In the genomic region with DNA sequence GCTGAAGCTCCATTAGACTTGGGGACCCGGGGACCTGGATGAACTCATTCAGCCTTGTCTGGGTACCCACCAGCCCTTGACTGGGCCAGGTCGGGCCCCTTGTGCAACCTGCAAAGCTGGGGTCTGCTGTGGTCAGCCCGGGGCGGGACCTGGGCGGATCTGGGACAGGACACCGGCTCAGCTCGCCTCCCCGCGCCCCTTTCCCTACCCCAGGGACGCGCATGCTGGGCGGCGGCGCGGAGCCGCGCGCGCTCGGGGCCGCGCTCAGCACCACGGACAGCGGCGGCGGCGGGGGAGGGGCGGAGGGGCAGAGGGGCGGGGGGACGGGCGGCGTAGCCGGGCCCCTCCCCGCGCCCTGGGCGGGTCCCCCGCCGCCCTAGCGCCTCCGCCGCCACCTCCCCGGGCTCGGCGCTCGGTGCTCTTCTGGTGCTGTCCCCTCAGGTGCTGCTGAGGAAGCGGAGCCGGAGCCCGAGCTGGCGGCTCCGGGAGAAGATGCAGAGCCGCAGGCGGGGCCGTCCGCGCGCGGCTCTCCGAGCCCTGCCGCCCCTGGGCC, we compare ENCODE assay signal across 8 cellular contexts. TPM values are rescaled to one million over a fixed set of nuclear protein-coding genes. Genes with fewer than 3 reads are reported as not detected.
DNase-seq lines count a peak whose midpoint lies in the region; ATAC-seq and TF ChIP-seq lines count a peak whose summit lies in the region.

No MANE protein-coding gene starts in this region.

- no peaks in the 10 kb centered on the region for H3K9me3 ChIP-seq in left ventricle myocardium inferior (replicated peaks)
- H3K9me3 ChIP-seq in smooth muscle cell (replicated peaks; ENCODE audit: low read depth), result no peaks in the 10 kb centered on the region
- H3K9me3 ChIP-seq in testis, result no peaks in the 10 kb centered on the region

- no peak overlapping the region for H3K27ac ChIP-seq in left ventricle myocardium inferior (replicated peaks)
- no peak overlapping the region for H3K27ac ChIP-seq in smooth muscle cell (ENCODE audit: low read depth)
- no peak overlapping the region for H3K27ac ChIP-seq in testis

- peak overlapping the region; percentile 87 for H3K4me2 ChIP-seq in smooth muscle cell

- H3K36me3 ChIP-seq in left ventricle myocardium inferior (peaks cover 6% of the 10 kb centered on the region), smooth muscle cell (ENCODE audit: low read depth) (no peaks in the 10 kb centered on the region), testis (ENCODE audit: low read depth, missing control alignments) (no peaks in the 10 kb centered on the region)

- no peak for TF ChIP-seq CTCF in left ventricle myocardium inferior (IDR thresholded peaks at IDR 0.05; ENCODE audit: borderline replicate concordance)
- no peak for TF ChIP-seq CTCF in smooth muscle cell (IDR thresholded peaks at IDR 0.05; ENCODE audit: borderline replicate concordance, insufficient read depth, poor library complexity, severe bottlenecking)
- no peak for TF ChIP-seq CTCF in testis (IDR thresholded peaks at IDR 0.05)

- no peaks in the 10 kb centered on the region for H3K9me3 Mint-ChIP-seq in activated CD4-positive, alpha-beta T cell treated with anti-CD3 and anti-CD28 coated beads for 36 hours (ENCODE audit: low read depth)

- no peaks in the 10 kb centered on the region for H3K79me2 ChIP-seq in smooth muscle cell (ENCODE audit: low read depth)

- no peak for TF ChIP-seq POLR2A in testis (IDR thresholded peaks at IDR 0.05)

- intact Hi-C loops in left ventricle myocardium inferior (cut with micrococcal nuclease), result no loop called here
- intact Hi-C loops in activated CD4-positive, alpha-beta T cell treated with anti-CD3 and anti-CD28 coated beads for 36 hours (cut with DNase I, micrococcal nuclease), result no loop called here
- intact Hi-C loops in testis (cut with DNase I; ENCODE audit: low total_unique reads), result no loop called here

- no peaks in the 10 kb centered on the region for H4K20me1 ChIP-seq in smooth muscle cell (ENCODE audit: low read depth)

- no peaks in the 10 kb centered on the region for H3F3A ChIP-seq in smooth muscle cell (ENCODE audit: low read depth)

- no peak overlapping the region for H3K4me3 Mint-ChIP-seq in activated CD4-positive, alpha-beta T cell treated with anti-CD3 and anti-CD28 coated beads for 36 hours

- ATAC-seq in SK-N-SH treated with all-trans-retinoic acid at 6 μM for 48 hours (peak; percentile 7), GM21619 (IDR thresholded peaks at IDR 0.05; ENCODE audit: unreplicated experiment) (no peak)
- no peak for ATAC-seq in activated CD4-positive, alpha-beta T cell treated with anti-CD3 and anti-CD28 coated beads for 36 hours

- H3K4me1 Mint-ChIP-seq in activated CD4-positive, alpha-beta T cell treated with anti-CD3 and anti-CD28 coated beads for 36 hours, result peaks cover 2% of the 10 kb centered on the region

- 52% methylated on average over 3 of the region's 59 CpGs for WGBS in smooth muscle cell (ENCODE audit: low lambda C conversion rate)
- WGBS in testis, 2 donors, result 3 to 40% methylated on average over 1 to 47 of the region's 59 CpGs

- no peaks in the 10 kb centered on the region for H3K27me3 Mint-ChIP-seq in activated CD4-positive, alpha-beta T cell treated with anti-CD3 and anti-CD28 coated beads for 36 hours

- CTCF ChIA-PET in activated CD4-positive, alpha-beta T cell treated with anti-CD3 and anti-CD28 coated beads for 36 hours (lab: Charles Lee), result interaction anchor here (0.8 to 2.6 kb wide), 4 partner anchors 10 to 106 kb away, joined by 3 to 12 read pairs (median 3); no protein-coding TSS in a partner anchor

- H3K4me1 ChIP-seq in left ventricle myocardium inferior, result peaks cover 33% of the 10 kb centered on the region
- no peaks in the 10 kb centered on the region for H3K4me1 ChIP-seq in smooth muscle cell (ENCODE audit: low read depth)
- peaks cover 10% of the 10 kb centered on the region for H3K4me1 ChIP-seq in testis

- H3K4me3 ChIP-seq in left ventricle myocardium inferior (peak overlapping the region; percentile 60), smooth muscle cell (peak overlapping the region; percentile 46), testis (no peak overlapping the region)

- H2AFZ ChIP-seq in smooth muscle cell (ENCODE audit: low read depth), result no peak overlapping the region

- no peak overlapping the region for H3K27ac Mint-ChIP-seq in activated CD4-positive, alpha-beta T cell treated with anti-CD3 and anti-CD28 coated beads for 36 hours

- POLR2A ChIA-PET in activated CD4-positive, alpha-beta T cell treated with anti-CD3 and anti-CD28 coated beads for 36 hours (lab: Charles Lee), result no interaction called here

- H3K36me3 Mint-ChIP-seq in activated CD4-positive, alpha-beta T cell treated with anti-CD3 and anti-CD28 coated beads for 36 hours (ENCODE audit: low read depth), result peaks cover 41% of the 10 kb centered on the region

- H3K9ac ChIP-seq in smooth muscle cell (ENCODE audit: low read depth), result no peak overlapping the region

- H3K27me3 ChIP-seq in left ventricle myocardium inferior (ENCODE audit: low read depth), result peaks cover 87% of the 10 kb centered on the region
- peaks cover 22% of the 10 kb centered on the region for H3K27me3 ChIP-seq in smooth muscle cell (ENCODE audit: low read depth)
- no peaks in the 10 kb centered on the region for H3K27me3 ChIP-seq in testis

- DNase-seq in NCI-H1092 treated with DMSO at 0.1 percent for 48 hours (lab: John Stamatoyannopoulos, UW) (peak; percentile 14), NCI-H1092 (lab: John Stamatoyannopoulos, UW) (no peak), left ventricle myocardium inferior (no peak), smooth muscle cell (lab: John Stamatoyannopoulos, UW; ENCODE audit: unreplicated experiment) (no peak), testis (no peak)
- no peak for DNase-seq in activated CD4-positive, alpha-beta T cell treated with anti-CD3 and anti-CD28 coated beads for 36 hours

TF ChIP-seq in SK-N-SH treated with all-trans-retinoic acid at 6 μM for 48 hours, 23 proteins besides CTCF, POLR2A, EP300 and RAD21 (continues in another document):
- no peak for TF ChIP-seq SNAI2 (CRISPR knock-in tag; IDR thresholded peaks at IDR 0.05)
- no peak for TF ChIP-seq CSDC2 (CRISPR knock-in tag; IDR thresholded peaks at IDR 0.05)
- TF ChIP-seq, protein P1, sequence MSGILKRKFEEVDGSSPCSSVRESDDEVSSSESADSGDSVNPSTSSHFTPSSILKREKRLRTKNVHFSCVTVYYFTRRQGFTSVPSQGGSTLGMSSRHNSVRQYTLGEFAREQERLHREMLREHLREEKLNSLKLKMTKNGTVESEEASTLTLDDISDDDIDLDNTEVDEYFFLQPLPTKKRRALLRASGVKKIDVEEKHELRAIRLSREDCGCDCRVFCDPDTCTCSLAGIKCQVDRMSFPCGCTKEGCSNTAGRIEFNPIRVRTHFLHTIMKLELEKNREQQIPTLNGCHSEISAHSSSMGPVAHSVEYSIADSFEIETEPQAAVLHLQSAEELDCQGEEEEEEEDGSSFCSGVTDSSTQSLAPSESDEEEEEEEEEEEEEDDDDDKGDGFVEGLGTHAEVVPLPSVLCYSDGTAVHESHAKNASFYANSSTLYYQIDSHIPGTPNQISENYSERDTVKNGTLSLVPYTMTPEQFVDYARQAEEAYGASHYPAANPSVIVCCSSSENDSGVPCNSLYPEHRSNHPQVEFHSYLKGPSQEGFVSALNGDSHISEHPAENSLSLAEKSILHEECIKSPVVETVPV (CRISPR knock-in tag; IDR thresholded peaks at IDR 0.05), result no peak
- no peak for TF ChIP-seq TOX (CRISPR knock-in tag; IDR thresholded peaks at IDR 0.05; ENCODE audit: borderline replicate concordance)
- no peak for TF ChIP-seq PPARA (CRISPR knock-in tag; IDR thresholded peaks at IDR 0.05; ENCODE audit: borderline replicate concordance)
- no peak for TF ChIP-seq RARB (CRISPR knock-in tag; IDR thresholded peaks at IDR 0.05)
- TF ChIP-seq OSR1 (CRISPR knock-in tag; IDR thresholded peaks at IDR 0.05), result no peak

RNA-seq across cellular contexts. Expression of gene ACD, which starts 7.4 kb away (rescaled TPM):
- 7.1 TPM for total RNA-seq in left ventricle myocardium inferior
- total RNA-seq in smooth muscle cell, result 16.5 and 21.9 TPM in 2 replicates
- polyA plus RNA-seq in smooth muscle cell, result 31.7 and 45.2 TPM in 2 replicates
- total RNA-seq in activated CD4-positive, alpha-beta T cell treated with anti-CD3 and anti-CD28 coated beads for 36 hours, result 10 to 100 TPM; 52.2 to 52.4 TPM
- 10 to 100 TPM; 44.7 to 48.3 TPM for total RNA-seq in testis
- polyA plus RNA-seq in testis (ENCODE audit: insufficient read depth, low read depth, low replicate concordance), result 40.3 TPM

RNA-seq across cellular contexts. Expression of gene CARMIL2, which starts 7.7 kb away (rescaled TPM):
- total RNA-seq in left ventricle myocardium inferior (0.58 TPM), smooth muscle cell (0.18 and 0.76 TPM in 2 replicates), testis (1 to 10 TPM; 5.6 to 7.9 TPM)
- polyA plus RNA-seq in smooth muscle cell (1.2 and 1.9 TPM in 2 replicates), testis (ENCODE audit: insufficient read depth, low read depth, low replicate concordance) (3.1 TPM)
- 100 to 1,000 TPM; 138 to 153 TPM for total RNA-seq in activated CD4-positive, alpha-beta T cell treated with anti-CD3 and anti-CD28 coated beads for 36 hours

RNA-seq across cellular contexts. Expression of gene PARD6A, which starts 8.1 kb away (rescaled TPM):
- total RNA-seq in left ventricle myocardium inferior (3.4 TPM), smooth muscle cell (0.36 TPM in 1 of 2 replicates, not detected in the other), testis (10 to 100 TPM; 30.0 to 80.1 TPM)
- polyA plus RNA-seq in smooth muscle cell (0.58 and 2.0 TPM in 2 replicates), testis (ENCODE audit: insufficient read depth, low read depth, low replicate concordance) (35.4 TPM)
- total RNA-seq in activated CD4-positive, alpha-beta T cell treated with anti-CD3 and anti-CD28 coated beads for 36 hours, result 1 to 10 TPM; 7.8 to 8.7 TPM

RNA-seq across cellular contexts. Expression of gene ENKD1, which starts 13.9 kb away (rescaled TPM):
- total RNA-seq in left ventricle myocardium inferior (9.6 TPM), smooth muscle cell (8.2 and 9.8 TPM in 2 replicates), testis (10 to 100 TPM; 37.7 to 47.5 TPM)
- polyA plus RNA-seq in smooth muscle cell (14.2 and 19.0 TPM in 2 replicates), testis (ENCODE audit: insufficient read depth, low read depth, low replicate concordance) (53.3 TPM)
- 10 to 100 TPM; 11.7 to 12.0 TPM for total RNA-seq in activated CD4-positive, alpha-beta T cell treated with anti-CD3 and anti-CD28 coated beads for 36 hours

RNA-seq across cellular contexts. Expression of gene C16orf86, which starts 14.0 kb away (rescaled TPM):
- 2.9 TPM for total RNA-seq in left ventricle myocardium inferior
- total RNA-seq in smooth muscle cell, result 3.4 and 6.9 TPM in 2 replicates
- polyA plus RNA-seq in smooth muscle cell, result 3.9 and 8.5 TPM in 2 replicates
- 1 to 10 TPM; 2.4 to 3.0 TPM for total RNA-seq in activated CD4-positive, alpha-beta T cell treated with anti-CD3 and anti-CD28 coated beads for 36 hours
- 10 to 100 TPM; 38.7 to 43.4 TPM for total RNA-seq in testis
- 77.9 TPM for polyA plus RNA-seq in testis (ENCODE audit: insufficient read depth, low read depth, low replicate concordance)

Comparison
In these comparisons a context has a peak if more than half of its experiments do, and no peak if none do; other contexts are left out.
1. H3K4me3 ChIP-seq: peak in left ventricle myocardium inferior (single experiment) and smooth muscle cell (single experiment); none in testis (0 of 2).
2. RNA of gene CARMIL2, which starts 7.7 kb away (total RNA-seq): 138 to 153 TPM in activated CD4-positive, alpha-beta T cell treated with anti-CD3 and anti-CD28 coated beads for 36 hours; 5.6 to 7.9 TPM in testis, 0.58 TPM in left ventricle myocardium inferior (single experiment) and 0.18 to 0.76 TPM in smooth muscle cell; every median in the first group is over 10 times any median in the second.